Comparison of ENCODE assay signal across 9 cellular contexts in the genomic region with DNA sequence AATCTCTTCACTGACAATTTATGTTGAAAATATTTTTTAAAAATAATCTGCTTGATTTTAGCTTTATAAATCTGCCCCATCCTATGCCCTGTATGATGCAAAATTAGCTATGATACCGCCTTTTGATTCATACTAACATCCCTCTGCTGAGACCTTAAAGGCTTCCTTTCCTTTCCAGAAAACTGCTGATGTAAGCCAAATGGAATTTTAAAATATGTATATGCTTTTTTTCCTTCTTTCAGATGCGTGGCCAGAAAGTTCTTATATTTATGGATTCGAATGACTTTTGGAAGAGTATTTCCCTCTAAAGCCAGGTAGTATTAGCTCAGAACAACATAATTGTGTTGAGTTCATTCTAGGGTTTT. TPM values are rescaled to one million over a fixed set of nuclear protein-coding genes. Genes with fewer than 3 reads are reported as not detected.
DNase-seq lines count a peak whose midpoint lies in the region; ATAC-seq and TF ChIP-seq lines count a peak whose summit lies in the region.
"Had no signal": no experiment of that assay in that cellular context is flagged by ENCODE, and none has a peak within 500 bp of the region (broad histone marks: within the 10 kb centered on the region; RNA-seq: fewer than 3 reads in every experiment).

No MANE protein-coding gene starts in this region.

- no peaks in the 10 kb centered on the region for H3K27me3 ChIP-seq in ascending aorta

- no peaks in the 10 kb centered on the region for H3K9me3 ChIP-seq in ascending aorta

- peak overlapping the region; percentile 57 for H3K27ac Mint-ChIP-seq in T-helper 2 cell treated with Interferon-gamma antibody and Interleukin-4, amounts not matched to agents 5 μg/mL and 100 μg/mL, for 36 hours
- H3K27ac Mint-ChIP-seq: endodermal cell had no signal

- peaks cover 0 to 10% of the 10 kb centered on the region in 2 donors for H3K4me1 ChIP-seq in ascending aorta

- no peak overlapping the region for H3K4me3 ChIP-seq in ascending aorta

- H3K27ac ChIP-seq in ascending aorta, result peak overlapping the region; percentile 37 to 53

- DNase-seq in T-helper 2 cell treated with Interferon-gamma antibody and Interleukin-4, amounts not matched to agents 5 μg/mL and 100 μg/mL, for 36 hours (ENCODE audit: low spot score), result no peak
- DNase-seq in T-helper 2 cell (no peak), ascending aorta (ENCODE audit: low spot score in 2 of 2) (no peak), hepatic stellate cell (ENCODE audit: low spot score) (peak; percentile 24), smooth muscle cell of the brain vasculature (ENCODE audit: low read depth, low spot score) (peak; percentile 20), HK-2 (ENCODE audit: unreplicated experiment) (no peak), midbrain (lab: John Stamatoyannopoulos, UW) (no peak)

- intact Hi-C loops in ascending aorta (cut with DNase I), result loop anchor here (5.0 kb wide), 1 partner anchor 33 kb away; the partner anchor contains the start of gene SFI1

- peaks cover 3% of the 10 kb centered on the region for H3K9me3 Mint-ChIP-seq in T-helper 2 cell treated with Interferon-gamma antibody and Interleukin-4, amounts not matched to agents 5 μg/mL and 100 μg/mL, for 36 hours
- H3K9me3 Mint-ChIP-seq: endodermal cell had no signal

- no peaks in the 10 kb centered on the region for H3K27me3 Mint-ChIP-seq in T-helper 2 cell treated with Interferon-gamma antibody and Interleukin-4, amounts not matched to agents 5 μg/mL and 100 μg/mL, for 36 hours (ENCODE audit: low read depth)

- TF ChIP-seq CTCF in ascending aorta (IDR thresholded peaks at IDR 0.05), result no peak

- no peak for ATAC-seq in activated CD4-positive, CD25-positive, alpha-beta regulatory T cell treated with anti-CD3 and anti-CD28 coated beads, Interleukin-2, amount 50 U/mL, for 24 hours

- H3K4me1 Mint-ChIP-seq in T-helper 2 cell treated with Interferon-gamma antibody and Interleukin-4, amounts not matched to agents 5 μg/mL and 100 μg/mL, for 36 hours (ENCODE audit: low read depth), result peaks cover 42% of the 10 kb centered on the region
- H3K4me1 Mint-ChIP-seq: endodermal cell had no signal

- no peak overlapping the region for H3K4me3 Mint-ChIP-seq in T-helper 2 cell treated with Interferon-gamma antibody and Interleukin-4, amounts not matched to agents 5 μg/mL and 100 μg/mL, for 36 hours
- H3K4me3 Mint-ChIP-seq: endodermal cell had no signal

- H3K36me3 Mint-ChIP-seq in T-helper 2 cell treated with Interferon-gamma antibody and Interleukin-4, amounts not matched to agents 5 μg/mL and 100 μg/mL, for 36 hours (ENCODE audit: low read depth), result peaks cover 48% of the 10 kb centered on the region

- peaks cover 0 to 3% of the 10 kb centered on the region in 2 donors for H3K36me3 ChIP-seq in ascending aorta

RNA-seq across cellular contexts. Expression of gene SFI1, which starts 34.5 kb away (rescaled TPM):
- 31.0 TPM for total RNA-seq in ascending aorta

RNA-seq across cellular contexts. Expression of gene EIF4ENIF1, which starts 41.2 kb away (rescaled TPM):
- total RNA-seq in ascending aorta, result 12.7 TPM

Comparison
In these comparisons a context has a peak if more than half of its experiments do, and no peak if none do; other contexts are left out.
1. DNase-seq: peak in hepatic stellate cell (single experiment) and smooth muscle cell of the brain vasculature (single experiment); none in T-helper 2 cell treated with Interferon-gamma antibody and Interleukin-4, amounts not matched to agents 5 μg/mL and 100 μg/mL, for 36 hours (single experiment), T-helper 2 cell (0 of 5), ascending aorta (0 of 2), HK-2 (single experiment) and midbrain (single experiment).